13 cellular contexts compared by ENCODE assay signal in genomic region chr20:39268566-39268965, GRCh38.
"Had no signal": no experiment of that assay in that cellular context is flagged by ENCODE, and none has a peak within 500 bp of the region (broad histone marks: within the 10 kb centered on the region; RNA-seq: fewer than 3 reads in every experiment).

No MANE protein-coding gene starts in this region.

- H3K27me3 Mint-ChIP-seq: activated naive CD4-positive, alpha-beta T cell treated with anti-CD3 and anti-CD28 coated beads, Interleukin-2, amount 10 ng/mL, durations not matched to agents 7 days and 5 days; activated naive CD8-positive, alpha-beta T cell treated with anti-CD3 and anti-CD28 coated beads, Interleukin-2, amount 50 U/mL, for 24 hours had no signal

- H3K9me3 Mint-ChIP-seq: activated naive CD4-positive, alpha-beta T cell treated with anti-CD3 and anti-CD28 coated beads, Interleukin-2, amount 10 ng/mL, durations not matched to agents 7 days and 5 days; activated naive CD8-positive, alpha-beta T cell treated with anti-CD3 and anti-CD28 coated beads, Interleukin-2, amount 50 U/mL, for 24 hours; immature natural killer cell; memory B cell; naive B cell; T-helper 1 cell treated with Interleukin-12 subunit alpha and Interleukin-12 subunit beta and Interleukin-4 antibody, amounts not matched to agents 30 μg/mL and 1 μg/mL, for 36 hours had no signal

- DNase-seq: activated effector memory CD4-positive, alpha-beta T cell treated with Interleukin-2 at 50 U/mL for 16 hours; effector CD8-positive, alpha-beta T cell; esophagus squamous epithelium; stimulated activated naive CD4-positive, alpha-beta T cell had no signal

- H3K27ac Mint-ChIP-seq: activated naive CD4-positive, alpha-beta T cell treated with anti-CD3 and anti-CD28 coated beads, Interleukin-2, amount 10 ng/mL, durations not matched to agents 7 days and 5 days; activated naive CD8-positive, alpha-beta T cell treated with anti-CD3 and anti-CD28 coated beads, Interleukin-2, amount 50 U/mL, for 24 hours; immature natural killer cell; memory B cell; T-helper 1 cell treated with Interleukin-12 subunit alpha and Interleukin-12 subunit beta and Interleukin-4 antibody, amounts not matched to agents 30 μg/mL and 1 μg/mL, for 36 hours had no signal

- H3K36me3 ChIP-seq: ascending aorta, esophagus squamous epithelium had no signal

- H3K27me3 ChIP-seq: ascending aorta, esophagus squamous epithelium had no signal

- H3K9me3 ChIP-seq: ascending aorta, esophagus squamous epithelium had no signal

- H3K36me3 Mint-ChIP-seq: activated naive CD4-positive, alpha-beta T cell treated with anti-CD3 and anti-CD28 coated beads, Interleukin-2, amount 10 ng/mL, durations not matched to agents 7 days and 5 days; immature natural killer cell; memory B cell; naive B cell had no signal

- H3K4me3 Mint-ChIP-seq: activated naive CD4-positive, alpha-beta T cell treated with anti-CD3 and anti-CD28 coated beads, Interleukin-2, amount 10 ng/mL, durations not matched to agents 7 days and 5 days; activated naive CD8-positive, alpha-beta T cell treated with anti-CD3 and anti-CD28 coated beads, Interleukin-2, amount 50 U/mL, for 24 hours; immature natural killer cell; memory B cell; naive B cell; T-helper 1 cell treated with Interleukin-12 subunit alpha and Interleukin-12 subunit beta and Interleukin-4 antibody, amounts not matched to agents 30 μg/mL and 1 μg/mL, for 36 hours had no signal

- H3K4me1 ChIP-seq: ascending aorta had no signal

- H3K27ac ChIP-seq: ascending aorta, coronary artery, VCaP had no signal

- H3K4me3 ChIP-seq: ascending aorta, coronary artery, esophagus squamous epithelium had no signal

- H3K4me1 Mint-ChIP-seq: activated naive CD4-positive, alpha-beta T cell treated with anti-CD3 and anti-CD28 coated beads, Interleukin-2, amount 10 ng/mL, durations not matched to agents 7 days and 5 days; activated naive CD8-positive, alpha-beta T cell treated with anti-CD3 and anti-CD28 coated beads, Interleukin-2, amount 50 U/mL, for 24 hours; immature natural killer cell; naive B cell had no signal
